Comparison of ENCODE assay signal across 22 cellular contexts in the genomic region with DNA sequence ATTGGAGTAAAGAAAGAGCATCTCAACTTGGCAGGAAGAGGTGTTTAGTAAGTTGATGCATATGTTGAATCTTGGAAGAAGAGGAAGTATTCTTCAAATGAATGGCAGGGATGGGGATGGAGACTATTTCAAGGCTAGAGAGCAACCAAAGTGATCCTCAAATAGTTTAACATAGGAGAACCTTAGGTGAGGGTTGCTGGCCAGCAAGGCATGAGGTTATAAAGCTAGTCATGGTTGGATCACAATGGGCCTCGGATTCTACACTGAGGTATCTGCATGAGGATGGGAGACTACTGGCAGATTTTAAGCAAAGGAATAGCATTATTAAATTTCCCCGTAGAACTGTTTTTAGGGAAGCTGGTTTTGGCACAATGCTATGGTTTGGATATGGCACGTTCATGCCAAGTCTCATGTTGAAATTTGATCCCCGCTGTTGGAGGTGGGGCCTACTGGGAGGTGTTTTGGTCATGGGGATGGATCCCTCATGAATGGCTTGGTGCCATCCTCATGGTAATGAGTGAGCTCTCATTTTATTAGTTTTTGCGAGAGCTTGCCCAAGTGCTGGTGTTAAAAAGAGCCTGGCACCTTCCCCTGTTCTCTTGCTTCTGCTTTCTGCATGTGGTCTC. TPM values are rescaled to one million over a fixed set of nuclear protein-coding genes. Genes with fewer than 3 reads are reported as not detected.
A peak's percentile ranks its signal among the peaks of the same experiment; 100 is the strongest.
DNase-seq lines count a peak whose midpoint lies in the region; ATAC-seq, FAIRE-seq and TF ChIP-seq lines count a peak whose summit lies in the region.
"Had no signal": no experiment of that assay in that cellular context is flagged by ENCODE, and none has a peak within 500 bp of the region (broad histone marks: within the 10 kb centered on the region; RNA-seq: fewer than 3 reads in every experiment).

No MANE protein-coding gene starts in this region.

- no peaks in the 10 kb centered on the region for H4K20me1 ChIP-seq in HepG2 (ENCODE audit: insufficient read depth, low read length)

- no peak for TF ChIP-seq EP300 in HepG2 (IDR thresholded peaks at IDR 0.05; ENCODE audit: low read depth in 2 of 2, low read length in 2 of 2)
- TF ChIP-seq EP300 in HepG2 (CRISPR knock-in tag; IDR thresholded peaks at IDR 0.05; ENCODE audit: borderline replicate concordance): no peak

- H3K9me3 ChIP-seq in right lobe of liver (no peaks in the 10 kb centered on the region), HepG2 (ENCODE audit: low read length) (no peaks in the 10 kb centered on the region)
- H3K9me3 ChIP-seq: Caco-2 had no signal

- H3K4me1 ChIP-seq in right lobe of liver (peaks cover 0 to 6% (median 0%) of the 10 kb centered on the region in 4 donors), HepG2 (ENCODE audit: insufficient read depth, low read length) (no peaks in the 10 kb centered on the region)
- H3K4me1 ChIP-seq: Caco-2 had no signal

- in situ Hi-C loops in HepG2 (cut with HindIII; ENCODE audit: extremely low pct_ligation_motif_present, low pct_unique_long_range_greater_than_20kb): no loop called here

- intact Hi-C loops in right lobe of liver (cut with DNase I): no loop called here
- intact Hi-C loops in HepG2 (cut with micrococcal nuclease; ENCODE audit: unreplicated experiment): no loop called here

- ATAC-seq in right lobe of liver (peak; percentile 45 to 85 (median 69)), HepG2 (no peak), left lobe of liver (peak; percentile 88)

- H3K27me3 ChIP-seq in right lobe of liver: no peaks in the 10 kb centered on the region
- H3K27me3 ChIP-seq in HepG2 (ENCODE audit: control insufficient read depth in 1 of 2, insufficient read depth in 2 of 2, low read length in 2 of 2): no peaks in the 10 kb centered on the region

- POLR2A ChIA-PET in HepG2 (lab: Yijun Ruan, JAX): no interaction called here

- no peak overlapping the region for H3K9ac ChIP-seq in HepG2 (ENCODE audit: insufficient read depth, low read depth, low read length)
- H3K9ac ChIP-seq: GM23248 had no signal

- no peak for TF ChIP-seq RAD21 in HepG2 (CRISPR knock-in tag; IDR thresholded peaks at IDR 0.05)

- no peak overlapping the region for H3K4me2 ChIP-seq in HepG2 (ENCODE audit: low read depth, low read length)

- DNase-seq in right lobe of liver (peak in 1 of 3 donors; percentile 72), HepG2 (ENCODE audit: low spot score) (no peak), NCI-H446 (lab: John Stamatoyannopoulos, UW) (peak; percentile 86 to 94), left lobe of liver (ENCODE audit: low spot score) (peak; percentile 69), GDM1 (lab: John Stamatoyannopoulos, UW) (no peak)
- DNase-seq in stimulated activated CD4-positive, alpha-beta T cell treated with anti-CD3 and anti-CD28 coated beads, Interleukin-12 subunit alpha, Interleukin-12 subunit beta, amount 100 ng/mL, for 4 hours: no peak
- DNase-seq: AML-193; Caco-2; CD4-positive, alpha-beta T cell; GM23248; HCEC 1CT; IMR-90 had no signal

- TF ChIP-seq CTCF in right lobe of liver (IDR thresholded peaks at IDR 0.05) (no peak), HepG2 (CRISPR knock-in tag; IDR thresholded peaks at IDR 0.05) (no peak)

- no peaks in the 10 kb centered on the region for H3K79me2 ChIP-seq in HepG2 (ENCODE audit: insufficient read depth, low read length)

- H3K36me3 ChIP-seq in right lobe of liver (no peaks in the 10 kb centered on the region), HepG2 (replicated peaks in 1 of 2; ENCODE audit: control insufficient read depth in 1 of 2, insufficient read depth in 2 of 2, low read length in 2 of 2) (no peaks in the 10 kb centered on the region)

- 11% methylated on average over 4 of the region's 5 CpGs for WGBS in right lobe of liver (ENCODE audit: insufficient coverage, low coverage, low lambda C conversion rate, missing lambda C conversion rate)
- 26% methylated on average over 5 of the region's 5 CpGs for WGBS in HepG2 (ENCODE audit: low lambda C conversion rate)

- BruUV-seq in HepG2 (replicated peaks; lab: Mats Ljungman, UMichigan): no TSS peak

- no peak overlapping the region for H2AFZ ChIP-seq in HepG2 (ENCODE audit: low read length)
- H2AFZ ChIP-seq: GM23248 had no signal

- FAIRE-seq in HepG2 (lab: Jason Lieb, UNC): no peak
- FAIRE-seq: A204.1, D721Med, G401.6, GM12892, GM18507, H54 had no signal

- no peak overlapping the region for H3K27ac ChIP-seq in right lobe of liver
- no peak overlapping the region for H3K27ac ChIP-seq in HepG2 (ENCODE audit: extremely low read length, insufficient read depth, low read length)
- H3K27ac ChIP-seq: C4-2B, GM23248, HL-60 had no signal

- CTCF ChIA-PET in HepG2 (lab: Yijun Ruan, JAX; ENCODE audit: low intra/inter-chr PET ratio, low total read pairs): no interaction called here

- TF ChIP-seq POLR2A in right lobe of liver (IDR thresholded peaks at IDR 0.05) (no peak), HepG2 (IDR thresholded peaks at IDR 0.05; ENCODE audit: insufficient read depth in 1 of 2, low read depth in 2 of 2, low read length in 2 of 2) (no peak)

- no peak overlapping the region for H3K4me3 ChIP-seq in right lobe of liver
- no peak overlapping the region for H3K4me3 ChIP-seq in HepG2 (replicated peaks in 1 of 3; ENCODE audit: insufficient read depth in 1 of 3, low read depth in 2 of 3, low read length in 3 of 3)
- H3K4me3 ChIP-seq: GM23248 had no signal

TF ChIP-seq in HepG2, 621 proteins besides CTCF, POLR2A, EP300 and RAD21 (continues in another document):
- TF ChIP-seq HMGXB4 (CRISPR knock-in tag; IDR thresholded peaks at IDR 0.05; ENCODE audit: borderline replicate concordance in 1 of 2, low read depth in 1 of 2) (no peak), ARID2 (CRISPR knock-in tag; IDR thresholded peaks at IDR 0.05; ENCODE audit: borderline replicate concordance) (no peak), XRCC5 (optimal IDR thresholded peaks at IDR 0.05; ENCODE audit: low read length) (no peak), RORA (CRISPR knock-in tag; IDR thresholded peaks at IDR 0.05) (no peak), SOX13 (IDR thresholded peaks at IDR 0.05) (no peak), SOX13 (CRISPR knock-in tag; conservative IDR thresholded peaks at IDR 0.05 in 1 of 2, IDR thresholded peaks at IDR 0.05 in 1 of 2) (no peak)
- TF ChIP-seq, protein P1, sequence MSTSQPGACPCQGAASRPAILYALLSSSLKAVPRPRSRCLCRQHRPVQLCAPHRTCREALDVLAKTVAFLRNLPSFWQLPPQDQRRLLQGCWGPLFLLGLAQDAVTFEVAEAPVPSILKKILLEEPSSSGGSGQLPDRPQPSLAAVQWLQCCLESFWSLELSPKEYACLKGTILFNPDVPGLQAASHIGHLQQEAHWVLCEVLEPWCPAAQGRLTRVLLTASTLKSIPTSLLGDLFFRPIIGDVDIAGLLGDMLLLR (CRISPR knock-in tag; IDR thresholded peaks at IDR 0.05): no peak
- TF ChIP-seq, protein P2, sequence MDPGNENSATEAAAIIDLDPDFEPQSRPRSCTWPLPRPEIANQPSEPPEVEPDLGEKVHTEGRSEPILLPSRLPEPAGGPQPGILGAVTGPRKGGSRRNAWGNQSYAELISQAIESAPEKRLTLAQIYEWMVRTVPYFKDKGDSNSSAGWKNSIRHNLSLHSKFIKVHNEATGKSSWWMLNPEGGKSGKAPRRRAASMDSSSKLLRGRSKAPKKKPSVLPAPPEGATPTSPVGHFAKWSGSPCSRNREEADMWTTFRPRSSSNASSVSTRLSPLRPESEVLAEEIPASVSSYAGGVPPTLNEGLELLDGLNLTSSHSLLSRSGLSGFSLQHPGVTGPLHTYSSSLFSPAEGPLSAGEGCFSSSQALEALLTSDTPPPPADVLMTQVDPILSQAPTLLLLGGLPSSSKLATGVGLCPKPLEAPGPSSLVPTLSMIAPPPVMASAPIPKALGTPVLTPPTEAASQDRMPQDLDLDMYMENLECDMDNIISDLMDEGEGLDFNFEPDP (CRISPR knock-in tag; conservative IDR thresholded peaks at IDR 0.05): no peak

RNA-seq across cellular contexts. Expression of gene ETNPPL, which starts 41.9 kb away (rescaled TPM):
- total RNA-seq in right lobe of liver: 100 to 1,000 TPM in 1 of 6 experiments, 10 to 100 TPM in 5; 15.7 to 125 (median 22.5) TPM
- 6.0 and 10.2 TPM in 2 replicates for total RNA-seq in HepG2 (2016; rRNA removed; fragmentation: Illumina TruSeq; extraction: Trizol)
- total RNA-seq in HepG2 (2016; cell fraction: cytosol; rRNA removed; fragmentation: Illumina TruSeq; extraction: Trizol; ENCODE audit: low read depth): 3.0 and 4.4 TPM in 2 replicates
- total RNA-seq in HepG2 (2016; cell fraction: insoluble cytoplasmic fraction; rRNA removed; fragmentation: Illumina TruSeq; extraction: Trizol): 7.5 and 9.8 TPM in 2 replicates
- 5.9 and 6.0 TPM in 2 replicates for total RNA-seq in HepG2 (2016; cell fraction: membrane; rRNA removed; fragmentation: Illumina TruSeq; extraction: Trizol)
- 5.5 and 6.7 TPM in 2 replicates for total RNA-seq in HepG2 (2016; cell fraction: nucleus; rRNA removed; fragmentation: Illumina TruSeq; extraction: Trizol)
- 0.86 and 1.4 TPM in 2 replicates for polyA plus RNA-seq in HepG2 (2011; rRNA removed)
- polyA plus RNA-seq in HepG2 (2011; cell fraction: cytosol; rRNA removed): 0.40 and 0.90 TPM in 2 replicates
- 0.51 and 1.2 TPM in 2 replicates for polyA plus RNA-seq in HepG2 (2011; cell fraction: nucleus; rRNA removed)
- polyA plus RNA-seq in HepG2 (2012): 0.34 and 0.75 TPM in 2 replicates
- polyA plus RNA-seq in HepG2 (2016; cell fraction: cytosol; fragmentation: Illumina TruSeq; extraction: Trizol; ENCODE audit: low read depth): 1.9 and 2.0 TPM in 2 replicates
- 8.9 and 10.3 TPM in 2 replicates for polyA plus RNA-seq in HepG2 (2016; cell fraction: insoluble cytoplasmic fraction; fragmentation: Illumina TruSeq; extraction: Trizol; ENCODE audit: low read depth)
- polyA plus RNA-seq in HepG2 (2016; cell fraction: membrane; fragmentation: Illumina TruSeq; extraction: Trizol; ENCODE audit: low read depth): 3.3 and 4.1 TPM in 2 replicates
- polyA plus RNA-seq in HepG2 (2016; cell fraction: nucleus; fragmentation: Illumina TruSeq; extraction: Trizol; ENCODE audit: insufficient read depth, low read depth): 5.1 and 6.3 TPM in 2 replicates
- polyA minus RNA-seq in HepG2 (2011; rRNA and poly(A)+ RNA removed; ENCODE audit: low replicate concordance): 1.4 and 2.0 TPM in 2 replicates
- polyA minus RNA-seq in HepG2 (2011; cell fraction: cytosol; rRNA and poly(A)+ RNA removed): 1.5 TPM in 1 of 2 replicates, not detected in the other
- 2.2 and 3.7 TPM in 2 replicates for polyA minus RNA-seq in HepG2 (2011; cell fraction: nucleus; rRNA and poly(A)+ RNA removed)
- 127 TPM for total RNA-seq in left lobe of liver
- total RNA-seq: Caco-2; CD4-positive, alpha-beta T cell; GM23248; HT1080; IMR-90 had no signal
- polyA plus RNA-seq: BJ, GM23248, IMR-90 had no signal

Comparison
In these comparisons a context has a peak if more than half of its experiments do, and no peak if none do; other contexts are left out.
1. DNase-seq: peak in NCI-H446 (2 of 2) and left lobe of liver (single experiment); none in HepG2 (single experiment), GDM1 (single experiment) and stimulated activated CD4-positive, alpha-beta T cell treated with anti-CD3 and anti-CD28 coated beads, Interleukin-12 subunit alpha, Interleukin-12 subunit beta, amount 100 ng/mL, for 4 hours (single experiment).